In genomic region chr7:150964593-150965111, GRCh38 we compare ENCODE assay signal across 11 cellular contexts. TPM values are rescaled to one million over a fixed set of nuclear protein-coding genes. Genes with fewer than 3 reads are reported as not detected.
DNase-seq lines count a peak whose midpoint lies in the region; ATAC-seq, FAIRE-seq and TF ChIP-seq lines count a peak whose summit lies in the region.
"Had no signal": no experiment of that assay in that cellular context is flagged by ENCODE, and none has a peak within 500 bp of the region (broad histone marks: within the 10 kb centered on the region; RNA-seq: fewer than 3 reads in every experiment).

No MANE protein-coding gene starts in this region.

- H3K9ac ChIP-seq in kidney (ENCODE audit: low read length in 2 of 2) = no peak overlapping the region

- H3K27me3 ChIP-seq in right atrium auricular region = no peaks in the 10 kb centered on the region

- H3K4me3 ChIP-seq in right atrium auricular region (no peak overlapping the region), kidney (ENCODE audit: low read length in 2 of 2) (no peak overlapping the region)

- peaks cover 34% of the 10 kb centered on the region for H3K4me1 Mint-ChIP-seq in activated naive CD4-positive, alpha-beta T cell treated with anti-CD3 and anti-CD28 coated beads, Interleukin-2, amount 50 U/mL, for 24 hours

- H3K4me1 ChIP-seq in right atrium auricular region = peaks cover 0 to 70% of the 10 kb centered on the region in 2 donors
- peaks cover 0 to 11% of the 10 kb centered on the region in 2 donors for H3K4me1 ChIP-seq in kidney (ENCODE audit: control insufficient read depth in 1 of 2, insufficient read depth in 1 of 2, low read depth in 1 of 2, low read length in 2 of 2)

- H3K27ac Mint-ChIP-seq in activated naive CD4-positive, alpha-beta T cell treated with anti-CD3 and anti-CD28 coated beads, Interleukin-2, amount 50 U/mL, for 24 hours = peak overlapping the region; percentile 51
- H3K27ac Mint-ChIP-seq in activated naive CD4-positive, alpha-beta T cell treated with anti-CD3 and anti-CD28 coated beads, Interleukin-2, amount 50 U/mL, for 72 hours = no peak overlapping the region
- H3K27ac Mint-ChIP-seq: stimulated activated memory B cell treated with anti-CD40 and anti-IgM and Interleukin-4, amounts not matched to agents 10 μg/mL and 1 μg/mL and 100 μg/mL, for 72 hours had no signal

- H3K27me3 Mint-ChIP-seq in activated naive CD4-positive, alpha-beta T cell treated with anti-CD3 and anti-CD28 coated beads, Interleukin-2, amount 50 U/mL, for 24 hours = peaks cover 7% of the 10 kb centered on the region

- H3K9me3 Mint-ChIP-seq in activated naive CD4-positive, alpha-beta T cell treated with anti-CD3 and anti-CD28 coated beads, Interleukin-2, amount 50 U/mL, for 24 hours = no peaks in the 10 kb centered on the region
- no peaks in the 10 kb centered on the region for H3K9me3 Mint-ChIP-seq in activated naive CD4-positive, alpha-beta T cell treated with anti-CD3 and anti-CD28 coated beads, Interleukin-2, amount 50 U/mL, for 72 hours
- H3K9me3 Mint-ChIP-seq: stimulated activated memory B cell treated with anti-CD40 and anti-IgM and Interleukin-4, amounts not matched to agents 10 μg/mL and 1 μg/mL and 100 μg/mL, for 72 hours had no signal

- ATAC-seq in activated naive CD4-positive, alpha-beta T cell treated with anti-CD3 and anti-CD28 coated beads, Interleukin-2, amount 50 U/mL, for 72 hours = no peak
- ATAC-seq in SK-N-SH treated with all-trans-retinoic acid at 6 μM for 48 hours = peak; percentile 62
- no peak for ATAC-seq in HG02763 (IDR thresholded peaks at IDR 0.05; ENCODE audit: unreplicated experiment)
- ATAC-seq: stimulated activated memory B cell treated with anti-CD40 and anti-IgM and Interleukin-4, amounts not matched to agents 10 μg/mL and 1 μg/mL and 100 μg/mL, for 72 hours had no signal

- H3K9me3 ChIP-seq in right atrium auricular region (no peaks in the 10 kb centered on the region), kidney (ENCODE audit: control insufficient read depth in 1 of 2, low read length in 2 of 2) (no peaks in the 10 kb centered on the region)

- FAIRE-seq in GM12892 (lab: Jason Lieb, UNC) (no peak), kidney (lab: Jason Lieb, UNC) (no peak)

- H3K36me3 Mint-ChIP-seq in activated naive CD4-positive, alpha-beta T cell treated with anti-CD3 and anti-CD28 coated beads, Interleukin-2, amount 50 U/mL, for 24 hours = peaks cover 2% of the 10 kb centered on the region
- no peaks in the 10 kb centered on the region for H3K36me3 Mint-ChIP-seq in activated naive CD4-positive, alpha-beta T cell treated with anti-CD3 and anti-CD28 coated beads, Interleukin-2, amount 50 U/mL, for 72 hours
- H3K36me3 Mint-ChIP-seq: stimulated activated memory B cell treated with anti-CD40 and anti-IgM and Interleukin-4, amounts not matched to agents 10 μg/mL and 1 μg/mL and 100 μg/mL, for 72 hours had no signal

- no peak overlapping the region for H3K4me3 Mint-ChIP-seq in activated naive CD4-positive, alpha-beta T cell treated with anti-CD3 and anti-CD28 coated beads, Interleukin-2, amount 50 U/mL, for 24 hours
- H3K4me3 Mint-ChIP-seq: stimulated activated memory B cell treated with anti-CD40 and anti-IgM and Interleukin-4, amounts not matched to agents 10 μg/mL and 1 μg/mL and 100 μg/mL, for 72 hours had no signal

- H3K36me3 ChIP-seq in right atrium auricular region = no peaks in the 10 kb centered on the region
- no peaks in the 10 kb centered on the region for H3K36me3 ChIP-seq in kidney (ENCODE audit: control insufficient read depth in 1 of 2, insufficient read depth in 2 of 2, low read length in 2 of 2)

- TF ChIP-seq POLR2A in GM12892 (IDR thresholded peaks at IDR 0.05; ENCODE audit: low read depth, low read length) = no peak

- H3K27ac ChIP-seq in right atrium auricular region (peak overlapping the region; percentile 80 to 90), kidney (ENCODE audit: low read depth in 2 of 2, low read length in 2 of 2) (no peak overlapping the region)

- no peak for TF ChIP-seq CTCF in right atrium auricular region (IDR thresholded peaks at IDR 0.05)
- TF ChIP-seq CTCF in kidney (IDR thresholded peaks at IDR 0.05; ENCODE audit: borderline replicate concordance, extremely low read depth, insufficient read depth) = no peak

- intact Hi-C loops in kidney (cut with DNase I) = no loop called here

- no peak for DNase-seq in activated naive CD4-positive, alpha-beta T cell treated with anti-CD3 and anti-CD28 coated beads, Interleukin-2, amount 50 U/mL, for 72 hours (ENCODE audit: low spot score in 2 of 2)
- peak; percentile 74 for DNase-seq in right atrium auricular region (ENCODE audit: low spot score)
- no peak for DNase-seq in GM12892 (ENCODE audit: insufficient read length)
- no peak for DNase-seq in kidney
- no peak for DNase-seq in HCEC 1CT
- DNase-seq: MM.1S had no signal

TF ChIP-seq in SK-N-SH treated with all-trans-retinoic acid at 6 μM for 48 hours, 23 proteins besides CTCF, POLR2A, EP300 and RAD21 (continues in another document):
- TF ChIP-seq GLIS3 (CRISPR knock-in tag; IDR thresholded peaks at IDR 0.05) (no peak; the same call in 1 of the 2 replicates), ZNF565 (CRISPR knock-in tag; conservative IDR thresholded peaks at IDR 0.05; ENCODE audit: low read depth) (0 out of 2 replicates have a peak, but pooled peaks have one; percentile 54), ZNF70 (CRISPR knock-in tag; IDR thresholded peaks at IDR 0.05) (peak; percentile 58; the same call in 1 of the 2 replicates), ESRRG (CRISPR knock-in tag; IDR thresholded peaks at IDR 0.05) (no peak; the same call in 1 of the 2 replicates)
- TF ChIP-seq, protein P1, sequence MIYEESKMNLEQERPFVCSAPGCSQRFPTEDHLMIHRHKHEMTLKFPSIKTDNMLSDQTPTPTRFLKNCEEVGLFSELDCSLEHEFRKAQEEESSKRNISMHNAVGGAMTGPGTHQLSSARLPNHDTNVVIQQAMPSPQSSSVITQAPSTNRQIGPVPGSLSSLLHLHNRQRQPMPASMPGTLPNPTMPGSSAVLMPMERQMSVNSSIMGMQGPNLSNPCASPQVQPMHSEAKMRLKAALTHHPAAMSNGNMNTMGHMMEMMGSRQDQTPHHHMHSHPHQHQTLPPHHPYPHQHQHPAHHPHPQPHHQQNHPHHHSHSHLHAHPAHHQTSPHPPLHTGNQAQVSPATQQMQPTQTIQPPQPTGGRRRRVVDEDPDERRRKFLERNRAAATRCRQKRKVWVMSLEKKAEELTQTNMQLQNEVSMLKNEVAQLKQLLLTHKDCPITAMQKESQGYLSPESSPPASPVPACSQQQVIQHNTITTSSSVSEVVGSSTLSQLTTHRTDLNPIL (CRISPR knock-in tag; IDR thresholded peaks at IDR 0.05; ENCODE audit: low read depth) = 0 out of 2 replicates have a peak, but pooled peaks have one; percentile 46
- TF ChIP-seq, protein P2, sequence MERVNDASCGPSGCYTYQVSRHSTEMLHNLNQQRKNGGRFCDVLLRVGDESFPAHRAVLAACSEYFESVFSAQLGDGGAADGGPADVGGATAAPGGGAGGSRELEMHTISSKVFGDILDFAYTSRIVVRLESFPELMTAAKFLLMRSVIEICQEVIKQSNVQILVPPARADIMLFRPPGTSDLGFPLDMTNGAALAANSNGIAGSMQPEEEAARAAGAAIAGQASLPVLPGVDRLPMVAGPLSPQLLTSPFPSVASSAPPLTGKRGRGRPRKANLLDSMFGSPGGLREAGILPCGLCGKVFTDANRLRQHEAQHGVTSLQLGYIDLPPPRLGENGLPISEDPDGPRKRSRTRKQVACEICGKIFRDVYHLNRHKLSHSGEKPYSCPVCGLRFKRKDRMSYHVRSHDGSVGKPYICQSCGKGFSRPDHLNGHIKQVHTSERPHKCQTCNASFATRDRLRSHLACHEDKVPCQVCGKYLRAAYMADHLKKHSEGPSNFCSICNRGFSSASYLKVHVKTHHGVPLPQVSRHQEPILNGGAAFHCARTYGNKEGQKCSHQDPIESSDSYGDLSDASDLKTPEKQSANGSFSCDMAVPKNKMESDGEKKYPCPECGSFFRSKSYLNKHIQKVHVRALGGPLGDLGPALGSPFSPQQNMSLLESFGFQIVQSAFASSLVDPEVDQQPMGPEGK (CRISPR knock-in tag; IDR thresholded peaks at IDR 0.05; ENCODE audit: borderline replicate concordance) = peak; percentile 67; the same call in 1 of the 2 replicates

RNA-seq across cellular contexts. Expression of gene KCNH2, which starts 13.5 kb away (rescaled TPM):
- under 1 TPM; 0.41 to 0.72 TPM for total RNA-seq in activated naive CD4-positive, alpha-beta T cell treated with anti-CD3 and anti-CD28 coated beads, Interleukin-2, amount 50 U/mL, for 72 hours
- total RNA-seq in right atrium auricular region = 100 to 1,000 TPM; 119 to 128 TPM
- 0.11 TPM for polyA plus RNA-seq in GM12892 (2012; ENCODE audit: missing spikeins)
- 1.3 TPM for total RNA-seq in kidney
- polyA plus RNA-seq in kidney (ENCODE audit: insufficient read depth, low read depth, low replicate concordance) = 1.5 TPM
- total RNA-seq: glomerular endothelial cell had no signal

RNA-seq across cellular contexts. Expression of gene NOS3, which starts 26.2 kb away (rescaled TPM):
- 10 to 100 TPM in 1 of 2 donors, 1 to 10 TPM in 1; 1.8 to 12.7 TPM for total RNA-seq in activated naive CD4-positive, alpha-beta T cell treated with anti-CD3 and anti-CD28 coated beads, Interleukin-2, amount 50 U/mL, for 72 hours
- total RNA-seq in right atrium auricular region (10 to 100 TPM; 14.5 to 78.6 TPM), kidney (51.7 TPM)
- 0.23 TPM for polyA plus RNA-seq in GM12892 (2012; ENCODE audit: missing spikeins)
- 9.3 TPM for polyA plus RNA-seq in kidney (ENCODE audit: insufficient read depth, low read depth, low replicate concordance)

RNA-seq across cellular contexts. Expression of gene ATG9B, which starts 59.6 kb away (rescaled TPM):
- 10 to 100 TPM in 1 of 2 donors, 1 to 10 TPM in 1; 1.1 to 14.9 TPM for total RNA-seq in activated naive CD4-positive, alpha-beta T cell treated with anti-CD3 and anti-CD28 coated beads, Interleukin-2, amount 50 U/mL, for 72 hours
- total RNA-seq in right atrium auricular region (not detected), kidney (0.19 TPM)
- 0.25 TPM for polyA plus RNA-seq in GM12892 (2012; ENCODE audit: missing spikeins)
- polyA plus RNA-seq in kidney (ENCODE audit: insufficient read depth, low read depth, low replicate concordance) = 0.19 TPM
- total RNA-seq: glomerular endothelial cell had no signal

Comparison
In these comparisons a context has a peak if more than half of its experiments do, and no peak if none do; other contexts are left out.
1. H3K27ac ChIP-seq: peak in right atrium auricular region (2 of 2); none in kidney (0 of 2).
2. RNA of gene KCNH2, which starts 13.5 kb away (total RNA-seq): 119 to 128 TPM in right atrium auricular region; 1.3 TPM in kidney (single experiment) and 0.41 to 0.72 TPM in activated naive CD4-positive, alpha-beta T cell treated with anti-CD3 and anti-CD28 coated beads, Interleukin-2, amount 50 U/mL, for 72 hours; every median in the first group is over 10 times any median in the second.